In genomic region chr21:46551636-46552241, GRCh38 we compare ENCODE assay signal across 10 cellular contexts. TPM values are rescaled to one million over a fixed set of nuclear protein-coding genes. Genes with fewer than 3 reads are reported as not detected.
DNase-seq lines count a peak whose midpoint lies in the region; ATAC-seq and TF ChIP-seq lines count a peak whose summit lies in the region.
"Had no signal": no experiment of that assay in that cellular context is flagged by ENCODE, and none has a peak within 500 bp of the region (broad histone marks: within the 10 kb centered on the region; RNA-seq: fewer than 3 reads in every experiment).

No MANE protein-coding gene starts in this region.

- peak; percentile 19 to 23 for DNase-seq in activated CD4-positive, alpha-beta T cell treated with anti-CD3 and anti-CD28 coated beads for 4 hours
- DNase-seq in central memory CD8-positive, alpha-beta T cell (ENCODE audit: low spot score in 2 of 2): no peak
- DNase-seq in sciatic nerve (ENCODE audit: low spot score) (peak; percentile 63), COR-L47 (lab: John Stamatoyannopoulos, UW) (no peak), hepatocyte (ENCODE audit: low spot score) (no peak)

- H4K20me1 ChIP-seq in DOHH2 (ENCODE audit: control insufficient read depth, insufficient read depth, low read depth, low read length): no peaks in the 10 kb centered on the region
- H4K20me1 ChIP-seq in hepatocyte (ENCODE audit: insufficient read depth, poor library complexity, severe bottlenecking): no peaks in the 10 kb centered on the region

- H2AFZ ChIP-seq in hepatocyte: no peak overlapping the region

- H3K4me3 ChIP-seq in DOHH2 (ENCODE audit: low read length) (peak overlapping the region; percentile 50), hepatocyte (no peak overlapping the region)
- H3K4me3 ChIP-seq: breast epithelium had no signal

- intact Hi-C loops in sciatic nerve (cut with DNase I): no loop called here

- 0 out of 2 replicates have a peak, but pooled peaks cover 2% of the 10 kb centered on the region for H3F3A ChIP-seq in DOHH2 (ENCODE audit: control insufficient read depth, insufficient read depth)

- H3K27ac ChIP-seq in DOHH2 (ENCODE audit: low read depth, low read length) (no peak overlapping the region), hepatocyte (no peak overlapping the region)
- H3K27ac ChIP-seq: breast epithelium, C4-2B had no signal

- H3K79me2 ChIP-seq in DOHH2 (ENCODE audit: control insufficient read depth, low read length): no peaks in the 10 kb centered on the region
- H3K79me2 ChIP-seq in hepatocyte: no peaks in the 10 kb centered on the region

- 92% methylated on average over 24 of the region's 24 CpGs for WGBS in hepatocyte (ENCODE audit: low lambda C conversion rate, missing lambda C conversion rate)

- H3K27ac Mint-ChIP-seq in central memory CD8-positive, alpha-beta T cell (ENCODE audit: low read depth): peak overlapping the region; percentile 99

- H3K4me2 ChIP-seq in DOHH2 (ENCODE audit: low read length) (peak overlapping the region; percentile 61), hepatocyte (no peak overlapping the region)

- no peaks in the 10 kb centered on the region for H3K27me3 Mint-ChIP-seq in central memory CD8-positive, alpha-beta T cell

- H3K9me2 ChIP-seq in DOHH2 (replicated peaks; ENCODE audit: control insufficient read depth, low read length): no peaks in the 10 kb centered on the region
- no peaks in the 10 kb centered on the region for H3K9me2 ChIP-seq in hepatocyte (replicated peaks; ENCODE audit: insufficient read depth)

- H3K4me3 Mint-ChIP-seq in central memory CD8-positive, alpha-beta T cell: peak overlapping the region; percentile 59

- H3K9me3 ChIP-seq in DOHH2 (ENCODE audit: control insufficient read depth, insufficient read depth, low read length) (no peaks in the 10 kb centered on the region), hepatocyte (ENCODE audit: low read depth) (no peaks in the 10 kb centered on the region)
- H3K9me3 ChIP-seq: breast epithelium had no signal

- no peak for ATAC-seq in central memory CD8-positive, alpha-beta T cell (replicated peaks; ENCODE audit: extremely low read depth, poor library complexity, severe bottlenecking)
- ATAC-seq in sciatic nerve: peak; percentile 50
- no peak for ATAC-seq in GM19463 (IDR thresholded peaks at IDR 0.05; ENCODE audit: unreplicated experiment)
- ATAC-seq in GM18861 (IDR thresholded peaks at IDR 0.05; ENCODE audit: unreplicated experiment): no peak

- peaks cover 19% of the 10 kb centered on the region for H3K4me1 ChIP-seq in DOHH2 (ENCODE audit: control insufficient read depth, low read length)
- no peaks in the 10 kb centered on the region for H3K4me1 ChIP-seq in hepatocyte (ENCODE audit: insufficient read depth)
- H3K4me1 ChIP-seq: breast epithelium had no signal

- 0 out of 2 replicates have a peak, but pooled peaks cover 3% of the 10 kb centered on the region for H3K36me3 ChIP-seq in DOHH2 (ENCODE audit: control insufficient read depth, low read length)
- H3K36me3 ChIP-seq in hepatocyte (replicated peaks; ENCODE audit: insufficient read depth, low read depth): no peaks in the 10 kb centered on the region
- H3K36me3 ChIP-seq: breast epithelium had no signal

- TF ChIP-seq CTCF in DOHH2 (IDR thresholded peaks at IDR 0.05; ENCODE audit: low read depth, low read length, poor library complexity, severe bottlenecking) (peak; percentile 36), hepatocyte (IDR thresholded peaks at IDR 0.05; ENCODE audit: poor library complexity) (no peak)

- H3K27me3 ChIP-seq in DOHH2 (ENCODE audit: control insufficient read depth, low read length) (no peaks in the 10 kb centered on the region), hepatocyte (no peaks in the 10 kb centered on the region)
- H3K27me3 ChIP-seq: breast epithelium had no signal

- H3K4me1 Mint-ChIP-seq in central memory CD8-positive, alpha-beta T cell: peaks cover 28% of the 10 kb centered on the region

- peaks cover 23% of the 10 kb centered on the region for H3K36me3 Mint-ChIP-seq in central memory CD8-positive, alpha-beta T cell (ENCODE audit: insufficient read depth)

- no peaks in the 10 kb centered on the region for H3K9me3 Mint-ChIP-seq in central memory CD8-positive, alpha-beta T cell

RNA-seq across cellular contexts. Expression of gene S100B, which starts 53.1 kb away (rescaled TPM):
- 1,180 TPM for total RNA-seq in sciatic nerve
- total RNA-seq in hepatocyte: not detected in 2 replicates
- polyA plus RNA-seq in hepatocyte: not detected in 2 replicates

Comparison
In these comparisons a context has a peak if more than half of its experiments do, and no peak if none do; other contexts are left out.
1. DNase-seq: peak in activated CD4-positive, alpha-beta T cell treated with anti-CD3 and anti-CD28 coated beads for 4 hours (2 of 2) and sciatic nerve (single experiment); none in central memory CD8-positive, alpha-beta T cell (0 of 2), COR-L47 (single experiment) and hepatocyte (single experiment).
2. RNA of gene S100B, which starts 53.1 kb away (total RNA-seq): 1,180 TPM in sciatic nerve (single experiment); not detected in hepatocyte; every median in the first group is over 1,000 times any median in the second.